ENCODE assay signal across 8 cellular contexts in the genomic region with DNA sequence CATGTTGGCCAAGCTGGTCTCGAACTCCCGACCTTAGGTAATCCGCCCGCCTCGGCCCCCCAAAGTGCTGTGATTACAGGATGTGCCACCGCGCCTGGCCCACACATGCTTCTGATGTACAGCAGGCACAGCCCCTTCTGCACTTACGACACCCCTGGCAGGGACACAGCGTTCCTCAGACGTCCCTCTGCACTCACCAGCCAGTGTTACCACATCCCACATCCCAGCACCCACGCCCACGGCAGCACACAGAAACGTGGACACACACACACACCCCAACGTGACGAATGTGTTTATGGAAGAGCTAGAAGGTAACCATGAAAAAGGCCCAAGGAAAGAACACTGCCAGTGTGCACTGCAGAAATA. TPM values are rescaled to one million over a fixed set of nuclear protein-coding genes. Genes with fewer than 3 reads are reported as not detected.
DNase-seq lines count a peak whose midpoint lies in the region; ATAC-seq and TF ChIP-seq lines count a peak whose summit lies in the region.

No MANE protein-coding gene starts in this region.

- no peaks in the 10 kb centered on the region for H3K36me3 ChIP-seq in MM.1S (replicated peaks; ENCODE audit: insufficient read depth, low read length)
- H3K36me3 ChIP-seq in colonic mucosa, result no peaks in the 10 kb centered on the region

- H3K27me3 ChIP-seq in MM.1S (replicated peaks; ENCODE audit: insufficient read depth, low read length) (no peaks in the 10 kb centered on the region), colonic mucosa (no peaks in the 10 kb centered on the region)

- TF ChIP-seq CTCF in MM.1S (IDR thresholded peaks at IDR 0.05; ENCODE audit: low read length), result no peak
- TF ChIP-seq CTCF in colonic mucosa (IDR thresholded peaks at IDR 0.05), result no peak
- TF ChIP-seq CTCF in nephron progenitor cell (IDR thresholded peaks at IDR 0.05), result no peak

- peak overlapping the region; percentile 76; the same call in 1 of the 2 replicates for H3K4me2 ChIP-seq in MM.1S (ENCODE audit: low read depth, low read length)

- no peaks in the 10 kb centered on the region for H3K36me3 Mint-ChIP-seq in nephron progenitor cell (ENCODE audit: low read depth)

- peaks cover 16% of the 10 kb centered on the region for H3K4me1 Mint-ChIP-seq in nephron progenitor cell

- H3K9ac ChIP-seq in MM.1S (ENCODE audit: low read length), result no peak overlapping the region; the same call in 1 of the 2 replicates
- no peak overlapping the region for H3K9ac ChIP-seq in colonic mucosa (ENCODE audit: low read depth in 2 of 2, low read length in 2 of 2)

- H2AFZ ChIP-seq in MM.1S (ENCODE audit: low read length), result peak overlapping the region; percentile 93

- no peaks in the 10 kb centered on the region for H3K9me2 ChIP-seq in MM.1S (replicated peaks; ENCODE audit: insufficient read depth, low read length)

- H4K20me1 ChIP-seq in MM.1S (ENCODE audit: insufficient read depth, low read length), result no peaks in the 10 kb centered on the region

- H3K9me3 Mint-ChIP-seq in nephron progenitor cell, result no peaks in the 10 kb centered on the region

- H3K79me2 ChIP-seq in MM.1S (ENCODE audit: low read length), result peaks cover 18% of the 10 kb centered on the region

- no peaks in the 10 kb centered on the region for H3K9me3 ChIP-seq in MM.1S (replicated peaks; ENCODE audit: insufficient read depth, low read length)
- H3K9me3 ChIP-seq in colonic mucosa, result no peaks in the 10 kb centered on the region

- H3K4me3 ChIP-seq in MM.1S (ENCODE audit: low read length) (peak overlapping the region; percentile 93), colonic mucosa (peak overlapping the region; percentile 77)

- peak; percentile 47 for DNase-seq in Ammon's horn (ENCODE audit: low spot score)
- no peak for DNase-seq in MM.1S
- peak; percentile 21 for DNase-seq in colonic mucosa
- no peak for DNase-seq in nephron progenitor cell
- no peak for DNase-seq in activated effector memory CD4-positive, alpha-beta T cell treated with anti-CD3 and anti-CD28 coated beads, Interleukin-2, amount 50 U/mL, for 16 hours
- DNase-seq in stimulated activated CD4-positive, alpha-beta T cell treated with anti-CD3 and anti-CD28 coated beads, Interleukin-15, amount 100 ng/mL, for 24 hours, result no peak

- intact Hi-C loops in colonic mucosa (cut with DNase I), result no loop called here

- ATAC-seq in HG03460 (IDR thresholded peaks at IDR 0.05; ENCODE audit: unreplicated experiment) (no peak), HG03342 (IDR thresholded peaks at IDR 0.05; ENCODE audit: unreplicated experiment) (no peak)

- no peaks in the 10 kb centered on the region for H3F3A ChIP-seq in MM.1S (ENCODE audit: insufficient read depth, low read length)

- no peaks in the 10 kb centered on the region for H3K4me1 ChIP-seq in MM.1S (ENCODE audit: low read length)
- no peaks in the 10 kb centered on the region for H3K4me1 ChIP-seq in colonic mucosa

- no peak overlapping the region for H3K27ac ChIP-seq in MM.1S (ENCODE audit: low read length)
- no peak overlapping the region for H3K27ac ChIP-seq in colonic mucosa

- H3K27me3 Mint-ChIP-seq in nephron progenitor cell (ENCODE audit: low read depth, poor library complexity), result peaks cover 10% of the 10 kb centered on the region

- no peak overlapping the region for H3K27ac Mint-ChIP-seq in nephron progenitor cell

- peak overlapping the region; percentile 99 for H3K4me3 Mint-ChIP-seq in nephron progenitor cell

RNA-seq across cellular contexts. Expression of a gene that starts 0.6 kb away (rescaled TPM):
- total RNA-seq in colonic mucosa, result 10 to 100 TPM; 21.7 to 53.8 TPM

RNA-seq across cellular contexts. Expression of a gene that starts 14.4 kb away (rescaled TPM):
- total RNA-seq in colonic mucosa, result 1 to 10 TPM; 3.2 to 6.0 TPM

RNA-seq across cellular contexts. Expression of a gene that starts 31.0 kb away (rescaled TPM):
- total RNA-seq in colonic mucosa, result 1 to 10 TPM; 6.9 to 8.2 TPM

RNA-seq across cellular contexts. Expression of a gene that starts 51.0 kb away (rescaled TPM):
- total RNA-seq in colonic mucosa, result 10 to 100 TPM; 36.1 to 43.5 TPM

Comparison
In these comparisons a context has a peak if more than half of its experiments do, and no peak if none do; other contexts are left out.
1. DNase-seq: peak in Ammon's horn (single experiment) and colonic mucosa (single experiment); none in MM.1S (single experiment), nephron progenitor cell (single experiment), activated effector memory CD4-positive, alpha-beta T cell treated with anti-CD3 and anti-CD28 coated beads, Interleukin-2, amount 50 U/mL, for 16 hours (single experiment) and stimulated activated CD4-positive, alpha-beta T cell treated with anti-CD3 and anti-CD28 coated beads, Interleukin-15, amount 100 ng/mL, for 24 hours (single experiment).